ENCODE assay signal across 9 cellular contexts in the genomic region with DNA sequence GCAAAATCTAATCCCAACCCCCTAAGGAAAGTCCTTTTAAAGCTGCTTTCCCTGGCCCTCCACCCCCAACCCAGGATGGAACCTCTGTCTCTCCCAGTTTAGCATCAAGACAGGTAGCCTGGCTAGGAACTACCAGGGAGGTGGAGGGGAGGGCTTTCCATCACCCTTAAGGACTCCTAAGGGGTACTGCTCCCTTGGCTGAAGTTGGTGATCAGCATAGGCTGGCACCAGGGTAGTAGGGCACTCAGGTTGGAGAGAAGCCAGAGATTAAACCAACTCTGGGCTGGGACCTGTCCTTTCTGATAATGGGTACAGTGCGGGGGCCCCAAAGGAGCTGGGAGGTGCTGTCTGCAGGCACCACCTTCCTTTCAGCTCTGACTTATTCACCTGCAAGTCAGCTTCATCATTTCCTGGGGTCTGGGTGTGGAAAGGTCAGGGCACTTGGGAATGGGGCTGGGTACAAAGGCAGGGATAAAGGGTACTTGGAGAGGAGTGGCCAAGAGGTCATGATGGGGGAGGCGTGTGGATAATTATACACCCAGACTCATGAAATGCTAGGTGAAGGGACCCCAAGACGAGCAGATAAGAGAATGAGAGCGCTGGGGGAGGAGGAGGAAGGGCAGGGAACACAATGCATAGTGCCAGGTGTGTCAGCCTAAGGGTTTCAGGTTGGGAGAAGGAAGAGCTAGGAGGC. TPM values are rescaled to one million over a fixed set of nuclear protein-coding genes. Genes with fewer than 3 reads are reported as not detected.
DNase-seq lines count a peak whose midpoint lies in the region; ATAC-seq and TF ChIP-seq lines count a peak whose summit lies in the region.
"Had no signal": no experiment of that assay in that cellular context is flagged by ENCODE, and none has a peak within 500 bp of the region (broad histone marks: within the 10 kb centered on the region; RNA-seq: fewer than 3 reads in every experiment).

No MANE protein-coding gene starts in this region.

- DNase-seq in astrocyte of the spinal cord (ENCODE audit: low read depth, low spot score) = no peak
- DNase-seq in lower leg skin (ENCODE audit: low spot score in 2 of 2) = no peak
- DNase-seq in thoracic aorta (ENCODE audit: low spot score) = no peak
- DNase-seq in ACHN = no peak
- DNase-seq in GF-D8 (lab: John Stamatoyannopoulos, UW) = no peak

- peaks cover 47 to 58% (median 54%) of the 10 kb centered on the region in 11 experiments for H4K20me1 ChIP-seq in BLaER1 treated with 17β-estradiol and CSF1 and Interleukin-3, amounts not matched to agents 10 nM and 100 nM
- H4K20me1 ChIP-seq in KMS-11 (ENCODE audit: insufficient read depth) = peaks cover 39% of the 10 kb centered on the region

- no peak for TF ChIP-seq CTCF in KMS-11 (conservative IDR thresholded peaks at IDR 0.05; ENCODE audit: low read depth, low read length)
- no peak for TF ChIP-seq CTCF in astrocyte of the spinal cord (IDR thresholded peaks at IDR 0.05; ENCODE audit: low read depth, low read length)
- TF ChIP-seq CTCF in lower leg skin (IDR thresholded peaks at IDR 0.05) = no peak
- TF ChIP-seq CTCF in thoracic aorta (IDR thresholded peaks at IDR 0.05) = no peak

- H2AFZ ChIP-seq in KMS-11 (ENCODE audit: low read depth) = no peak overlapping the region

- H3K36me3 ChIP-seq in BLaER1 treated with 17β-estradiol and CSF1 and Interleukin-3, amounts not matched to agents 10 nM and 100 nM = peaks cover 15 to 33% (median 26%) of the 10 kb centered on the region in 11 experiments; a peak in 20 of 22 replicates
- H3K36me3 ChIP-seq in KMS-11 (ENCODE audit: insufficient read depth) = peaks cover 7% of the 10 kb centered on the region; the same call in 1 of the 2 replicates
- H3K36me3 ChIP-seq in thoracic aorta = no peaks in the 10 kb centered on the region

- no peak for ATAC-seq in thoracic aorta (ENCODE audit: insufficient number of reproducible peaks, low FRiP score, low read depth)
- no peak for ATAC-seq in GM18519 (IDR thresholded peaks at IDR 0.05; ENCODE audit: low FRiP score, unreplicated experiment)

- intact Hi-C loops in lower leg skin (cut with DNase I; ENCODE audit: low total_unique reads) = no loop called here

- H3K9ac ChIP-seq in BLaER1 treated with 17β-estradiol and CSF1 and Interleukin-3, amounts not matched to agents 10 nM and 100 nM = peak overlapping the region; percentile 95 to 100 (median 98)
- H3K9ac ChIP-seq in KMS-11 = peak overlapping the region; percentile 83

- H3K27me3 ChIP-seq in BLaER1 treated with 17β-estradiol and CSF1 and Interleukin-3, amounts not matched to agents 10 nM and 100 nM = no peaks in the 10 kb centered on the region
- H3K27me3 ChIP-seq in KMS-11 (ENCODE audit: insufficient read depth, low read depth) = no peaks in the 10 kb centered on the region
- no peaks in the 10 kb centered on the region for H3K27me3 ChIP-seq in thoracic aorta (replicated peaks; ENCODE audit: insufficient read depth)

- peaks cover 100% of the 10 kb centered on the region for H3K79me2 ChIP-seq in KMS-11 (ENCODE audit: insufficient read depth, low read depth)

- H3K4me1 ChIP-seq in BLaER1 treated with 17β-estradiol and CSF1 and Interleukin-3, amounts not matched to agents 10 nM and 100 nM = peaks cover 63 to 74% (median 71%) of the 10 kb centered on the region in 10 experiments
- peaks cover 69% of the 10 kb centered on the region for H3K4me1 ChIP-seq in KMS-11 (ENCODE audit: low read depth, poor library complexity, severe bottlenecking)
- H3K4me1 ChIP-seq in thoracic aorta (ENCODE audit: control insufficient read depth in 1 of 2, low read depth in 2 of 2) = peaks cover 49 to 75% of the 10 kb centered on the region in 2 donors

- peak overlapping the region; percentile 92 to 100 (median 100) for H3K4me2 ChIP-seq in BLaER1 treated with 17β-estradiol and CSF1 and Interleukin-3, amounts not matched to agents 10 nM and 100 nM
- peak overlapping the region; percentile 95 for H3K4me2 ChIP-seq in KMS-11

- peak overlapping the region; percentile 93 to 100 (median 98) for H3K27ac ChIP-seq in BLaER1 treated with 17β-estradiol and CSF1 and Interleukin-3, amounts not matched to agents 10 nM and 100 nM
- H3K27ac ChIP-seq in KMS-11 = peak overlapping the region; percentile 80
- peak overlapping the region; percentile 96 to 97 for H3K27ac ChIP-seq in thoracic aorta

- in situ Hi-C loops in astrocyte of the spinal cord (cut with HindIII; ENCODE audit: low sequenced_read_pairs) (no loop called here), ACHN (cut with HindIII; ENCODE audit: low pct_ligation_motif_present, low pct_unique_long_range_greater_than_20kb, low sequenced_read_pairs) (no loop called here)

- 26 to 28% methylated on average over 4 of the region's 4 CpGs for whole genome bisulfite sequencing in lower leg skin, 2 donors

- H3K9me3 ChIP-seq in BLaER1 treated with 17β-estradiol and CSF1 and Interleukin-3, amounts not matched to agents 10 nM and 100 nM (replicated peaks in 1 of 11) = no peaks in the 10 kb centered on the region
- H3K9me3 ChIP-seq in thoracic aorta = no peaks in the 10 kb centered on the region

- H3K4me3 ChIP-seq in BLaER1 treated with 17β-estradiol and CSF1 and Interleukin-3, amounts not matched to agents 10 nM and 100 nM = peak overlapping the region; percentile 88 to 96 (median 94)
- H3K4me3 ChIP-seq in KMS-11 (IDR thresholded peaks at IDR 0.05; ENCODE audit: insufficient read depth, low read depth, low read length) = peak overlapping the region; percentile 99
- H3K4me3 ChIP-seq in astrocyte of the spinal cord (ENCODE audit: low read depth, low read length) = peak overlapping the region; percentile 93
- peak overlapping the region; percentile 72 for H3K4me3 ChIP-seq in lower leg skin (ENCODE audit: low read depth, poor library complexity, severe bottlenecking)
- H3K4me3 ChIP-seq in thoracic aorta = peak overlapping the region; percentile 95

- TF ChIP-seq POLR2A in lower leg skin (IDR thresholded peaks at IDR 0.05) = no peak

RNA-seq across cellular contexts. Expression of gene ARHGEF2, which starts 1.3 kb away (rescaled TPM):
- total RNA-seq in lower leg skin = 10 to 100 TPM; 18.7 to 35.5 (median 28.3) TPM
- total RNA-seq in thoracic aorta = 100 to 1,000 TPM; 162 to 166 TPM

RNA-seq across cellular contexts. Expression of gene RXFP4, which starts 35.6 kb away (rescaled TPM):
- not detected for total RNA-seq in lower leg skin
- not detected for total RNA-seq in thoracic aorta
- total RNA-seq: renal cortical epithelial cell had no signal

RNA-seq across cellular contexts. Expression of gene KHDC4, which starts 42.8 kb away (rescaled TPM):
- 10 to 100 TPM; 32.7 to 96.0 (median 45.5) TPM for total RNA-seq in lower leg skin
- total RNA-seq in thoracic aorta = 10 to 100 TPM; 50.6 to 56.9 TPM

RNA-seq across cellular contexts. Expression of gene SSR2, which starts 43.7 kb away (rescaled TPM):
- 100 to 1,000 TPM; 113 to 215 (median 185) TPM for total RNA-seq in lower leg skin
- 100 to 1,000 TPM; 132 to 241 TPM for total RNA-seq in thoracic aorta

Comparison
In these comparisons a context has a peak if more than half of its experiments do, and no peak if none do; other contexts are left out.
1. RNA of gene ARHGEF2, which starts 1.3 kb away (total RNA-seq): 162 to 166 TPM in thoracic aorta; 18.7 to 35.5 TPM in lower leg skin; every median in the first group is over 4 times any median in the second.
2. Peak in every context shown above with its lines, with median percentiles within 50 percentile points of each other: H3K27ac ChIP-seq and H3K4me3 ChIP-seq.